22 cellular contexts compared by ENCODE assay signal in genomic region chr9:113919825-113920224, GRCh38.
"Had no signal": no experiment of that assay in that cellular context is flagged by ENCODE, and none has a peak within 500 bp of the region (broad histone marks: within the 10 kb centered on the region; RNA-seq: fewer than 3 reads in every experiment).

No MANE protein-coding gene starts in this region.

- H3K9me3 ChIP-seq: esophagus squamous epithelium, gastrocnemius medialis, left lung, suprapubic skin had no signal

- DNase-seq: activated CD4-positive, alpha-beta T cell treated with anti-CD3 and anti-CD28 coated beads for 1 hour; activated CD4-positive, alpha-beta T cell treated with anti-CD3 and anti-CD28 coated beads, Interleukin-2, amount 50 U/mL, for 48 hours; activated effector memory CD4-positive, alpha-beta T cell treated with Interleukin-2 at 50 U/mL for 16 hours; activated naive CD4-positive, alpha-beta T cell treated with anti-CD3 and anti-CD28 coated beads for 36 hours; activated naive CD8-positive, alpha-beta T cell treated with anti-CD3 and anti-CD28 coated beads, Interleukin-2, amount 10 ng/mL, durations not matched to agents 7 days and 5 days; activated T-cell treated with anti-CD3 and anti-CD28 coated beads, Interleukin-2, amount 50 U/mL, for 72 hours; amniotic stem cell; esophagus squamous epithelium; kidney; left lung; small intestine; stomach; T-cell; transverse colon had no signal

- H3K9me3 Mint-ChIP-seq: natural killer cell treated with Interleukin-12 subunit alpha and Interleukin-12 subunit beta and Interleukin-15 and Interleukin-18, amount 100 ng/mL, for 72 hours had no signal

- H3K9ac ChIP-seq: parathyroid adenoma had no signal

- H3K36me3 ChIP-seq: esophagus squamous epithelium, gastrocnemius medialis, left lung, stomach, suprapubic skin, transverse colon had no signal

- H3K27me3 ChIP-seq: esophagus squamous epithelium, gastrocnemius medialis, left lung, stomach, suprapubic skin, transverse colon had no signal

- H3K4me1 Mint-ChIP-seq: activated naive CD8-positive, alpha-beta T cell treated with anti-CD3 and anti-CD28 coated beads, Interleukin-2, amount 10 ng/mL, durations not matched to agents 7 days and 5 days; stimulated activated memory B cell treated with anti-CD40 and anti-IgM and Interleukin-4, amounts not matched to agents 10 μg/mL and 1 μg/mL and 100 μg/mL, for 72 hours; T-cell had no signal

- H3K27ac Mint-ChIP-seq: activated naive CD4-positive, alpha-beta T cell treated with anti-CD3 and anti-CD28 coated beads for 36 hours; activated naive CD8-positive, alpha-beta T cell treated with anti-CD3 and anti-CD28 coated beads, Interleukin-2, amount 10 ng/mL, durations not matched to agents 7 days and 5 days; activated T-cell treated with anti-CD3 and anti-CD28 coated beads, Interleukin-2, amount 50 U/mL, for 72 hours; natural killer cell treated with Interleukin-12 subunit alpha and Interleukin-12 subunit beta and Interleukin-15 and Interleukin-18, amount 100 ng/mL, for 72 hours; stimulated activated memory B cell treated with anti-CD40 and anti-IgM and Interleukin-4, amounts not matched to agents 10 μg/mL and 1 μg/mL and 100 μg/mL, for 72 hours; T-cell; T-helper 2 cell treated with Interferon-gamma antibody and Interleukin-4, amounts not matched to agents 5 μg/mL and 100 μg/mL, for 36 hours had no signal

- H3K36me3 Mint-ChIP-seq: activated naive CD8-positive, alpha-beta T cell treated with anti-CD3 and anti-CD28 coated beads, Interleukin-2, amount 10 ng/mL, durations not matched to agents 7 days and 5 days; T-cell had no signal

- ATAC-seq: activated T-cell treated with anti-CD3 and anti-CD28 coated beads, Interleukin-2, amount 50 U/mL, for 72 hours; left lung; natural killer cell treated with Interleukin-12 subunit alpha and Interleukin-12 subunit beta and Interleukin-15 and Interleukin-18, amount 100 ng/mL, for 72 hours; sciatic nerve; stimulated activated memory B cell treated with anti-CD40 and anti-IgM and Interleukin-4, amounts not matched to agents 10 μg/mL and 1 μg/mL and 100 μg/mL, for 72 hours; T-cell had no signal

- H3K4me3 ChIP-seq: coronary artery, esophagus squamous epithelium, gastrocnemius medialis, left lung, stomach, suprapubic skin, transverse colon had no signal

- H3K4me1 ChIP-seq: left lung, parathyroid adenoma, transverse colon had no signal

- H3K4me3 Mint-ChIP-seq: activated naive CD4-positive, alpha-beta T cell treated with anti-CD3 and anti-CD28 coated beads for 36 hours; activated naive CD8-positive, alpha-beta T cell treated with anti-CD3 and anti-CD28 coated beads, Interleukin-2, amount 10 ng/mL, durations not matched to agents 7 days and 5 days; activated T-cell treated with anti-CD3 and anti-CD28 coated beads, Interleukin-2, amount 50 U/mL, for 72 hours; natural killer cell treated with Interleukin-12 subunit alpha and Interleukin-12 subunit beta and Interleukin-15 and Interleukin-18, amount 100 ng/mL, for 72 hours; stimulated activated memory B cell treated with anti-CD40 and anti-IgM and Interleukin-4, amounts not matched to agents 10 μg/mL and 1 μg/mL and 100 μg/mL, for 72 hours; T-cell; T-helper 2 cell treated with Interferon-gamma antibody and Interleukin-4, amounts not matched to agents 5 μg/mL and 100 μg/mL, for 36 hours had no signal

- H3K27me3 Mint-ChIP-seq: natural killer cell treated with Interleukin-12 subunit alpha and Interleukin-12 subunit beta and Interleukin-15 and Interleukin-18, amount 100 ng/mL, for 72 hours; stimulated activated memory B cell treated with anti-CD40 and anti-IgM and Interleukin-4, amounts not matched to agents 10 μg/mL and 1 μg/mL and 100 μg/mL, for 72 hours; T-cell had no signal
